Comparison of ENCODE assay signal across 1 cellular context in the genomic region with DNA sequence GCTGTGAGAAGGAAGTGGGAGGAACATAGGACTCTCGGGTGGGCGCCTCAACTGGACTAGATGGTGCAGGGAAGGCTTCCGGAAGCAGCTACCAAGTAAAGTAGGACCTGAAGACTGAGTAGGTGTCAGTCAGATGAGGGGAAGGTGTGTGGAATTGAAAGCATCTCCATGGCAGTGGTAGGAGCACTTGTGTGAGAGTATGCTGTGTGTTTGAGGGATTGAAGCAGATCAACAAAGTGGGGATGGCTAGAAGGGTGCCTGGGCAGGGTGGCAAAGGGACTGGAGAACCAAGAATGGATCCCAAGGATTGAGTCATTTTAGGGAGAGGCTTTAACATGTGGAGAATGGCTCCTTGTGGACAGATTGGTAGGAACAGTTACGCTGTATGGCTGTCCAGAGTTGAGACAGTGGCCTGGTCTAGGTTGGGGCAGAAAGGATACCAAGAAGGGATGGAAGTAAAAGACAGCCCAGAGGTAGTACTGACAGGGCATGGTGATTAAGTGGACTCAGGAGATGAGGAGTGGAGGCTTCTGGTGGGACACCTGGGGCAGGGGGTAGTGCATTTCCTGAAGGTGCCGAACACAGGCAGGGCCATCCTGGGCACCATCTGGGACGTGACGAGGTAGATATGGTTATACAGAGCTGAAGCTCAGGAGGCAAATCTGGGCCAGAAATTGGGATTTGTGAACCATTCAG.
TF ChIP-seq lines count a peak whose summit lies in the region.

No MANE protein-coding gene starts in this region.

TF ChIP-seq in HepG2, 621 proteins besides CTCF, POLR2A, EP300 and RAD21:
- TF ChIP-seq ZSCAN9 (CRISPR knock-in tag; IDR thresholded peaks at IDR 0.05; ENCODE audit: borderline replicate concordance) (no peak), NONO (IDR thresholded peaks at IDR 0.05) (no peak), NONO (CRISPR knock-in tag; conservative IDR thresholded peaks at IDR 0.05) (0 out of 2 replicates have a peak, but pooled peaks have one; percentile 7), SOX5 (CRISPR knock-in tag; IDR thresholded peaks at IDR 0.05; ENCODE audit: borderline replicate concordance) (no peak)
- TF ChIP-seq, protein P1, sequence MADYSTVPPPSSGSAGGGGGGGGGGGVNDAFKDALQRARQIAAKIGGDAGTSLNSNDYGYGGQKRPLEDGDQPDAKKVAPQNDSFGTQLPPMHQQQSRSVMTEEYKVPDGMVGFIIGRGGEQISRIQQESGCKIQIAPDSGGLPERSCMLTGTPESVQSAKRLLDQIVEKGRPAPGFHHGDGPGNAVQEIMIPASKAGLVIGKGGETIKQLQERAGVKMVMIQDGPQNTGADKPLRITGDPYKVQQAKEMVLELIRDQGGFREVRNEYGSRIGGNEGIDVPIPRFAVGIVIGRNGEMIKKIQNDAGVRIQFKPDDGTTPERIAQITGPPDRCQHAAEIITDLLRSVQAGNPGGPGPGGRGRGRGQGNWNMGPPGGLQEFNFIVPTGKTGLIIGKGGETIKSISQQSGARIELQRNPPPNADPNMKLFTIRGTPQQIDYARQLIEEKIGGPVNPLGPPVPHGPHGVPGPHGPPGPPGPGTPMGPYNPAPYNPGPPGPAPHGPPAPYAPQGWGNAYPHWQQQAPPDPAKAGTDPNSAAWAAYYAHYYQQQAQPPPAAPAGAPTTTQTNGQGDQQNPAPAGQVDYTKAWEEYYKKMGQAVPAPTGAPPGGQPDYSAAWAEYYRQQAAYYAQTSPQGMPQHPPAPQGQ (CRISPR knock-in tag; IDR thresholded peaks at IDR 0.05; ENCODE audit: borderline replicate concordance): 0 out of 2 replicates have a peak, but pooled peaks have one; percentile 58
- TF ChIP-seq, protein P2, sequence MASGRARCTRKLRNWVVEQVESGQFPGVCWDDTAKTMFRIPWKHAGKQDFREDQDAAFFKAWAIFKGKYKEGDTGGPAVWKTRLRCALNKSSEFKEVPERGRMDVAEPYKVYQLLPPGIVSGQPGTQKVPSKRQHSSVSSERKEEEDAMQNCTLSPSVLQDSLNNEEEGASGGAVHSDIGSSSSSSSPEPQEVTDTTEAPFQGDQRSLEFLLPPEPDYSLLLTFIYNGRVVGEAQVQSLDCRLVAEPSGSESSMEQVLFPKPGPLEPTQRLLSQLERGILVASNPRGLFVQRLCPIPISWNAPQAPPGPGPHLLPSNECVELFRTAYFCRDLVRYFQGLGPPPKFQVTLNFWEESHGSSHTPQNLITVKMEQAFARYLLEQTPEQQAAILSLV (CRISPR knock-in tag; IDR thresholded peaks at IDR 0.05; ENCODE audit: borderline replicate concordance): peak; percentile 7; the same call in 1 of the 2 replicates
- TF ChIP-seq, protein P3, sequence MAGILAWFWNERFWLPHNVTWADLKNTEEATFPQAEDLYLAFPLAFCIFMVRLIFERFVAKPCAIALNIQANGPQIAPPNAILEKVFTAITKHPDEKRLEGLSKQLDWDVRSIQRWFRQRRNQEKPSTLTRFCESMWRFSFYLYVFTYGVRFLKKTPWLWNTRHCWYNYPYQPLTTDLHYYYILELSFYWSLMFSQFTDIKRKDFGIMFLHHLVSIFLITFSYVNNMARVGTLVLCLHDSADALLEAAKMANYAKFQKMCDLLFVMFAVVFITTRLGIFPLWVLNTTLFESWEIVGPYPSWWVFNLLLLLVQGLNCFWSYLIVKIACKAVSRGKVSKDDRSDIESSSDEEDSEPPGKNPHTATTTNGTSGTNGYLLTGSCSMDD (CRISPR knock-in tag; IDR thresholded peaks at IDR 0.05): no peak
TF ChIP-seq in HepG2: peak in this region for 3.
